Comparison of ENCODE assay signal across 9 cellular contexts in the genomic region with DNA sequence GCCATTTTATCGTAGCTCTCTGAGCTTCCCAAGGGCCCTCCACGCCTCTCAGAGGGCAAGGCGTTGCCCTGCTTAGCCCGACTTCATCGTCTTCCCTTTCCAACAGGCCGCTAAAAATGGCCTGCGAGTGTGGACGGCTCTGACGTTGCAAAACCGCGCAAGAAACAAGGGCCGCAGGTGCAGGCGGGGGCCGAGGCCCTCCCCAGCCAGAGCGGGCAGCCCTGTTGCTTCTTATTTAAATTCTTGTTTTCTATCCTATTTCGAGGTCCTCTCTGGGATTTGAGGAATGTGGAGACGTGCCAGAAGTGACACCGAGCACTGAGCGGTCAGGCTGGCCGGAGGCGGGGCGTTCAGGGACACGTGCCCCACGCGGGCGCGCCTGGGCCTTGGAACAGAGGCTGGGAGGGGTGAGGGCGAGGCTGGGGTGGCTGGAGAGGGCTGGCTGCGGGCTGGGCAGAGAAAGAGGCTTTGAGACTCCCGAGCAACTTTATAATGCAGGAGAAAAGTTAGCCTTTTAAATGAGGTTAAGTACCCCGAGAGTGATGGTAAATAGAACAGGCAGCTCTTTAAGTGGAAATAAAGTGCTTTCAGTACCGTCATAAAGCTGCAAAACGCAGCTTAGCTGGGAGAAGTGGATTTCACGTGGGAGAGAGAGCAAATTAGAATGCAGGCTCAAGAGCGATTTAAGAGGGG.
DNase-seq lines count a peak whose midpoint lies in the region; ATAC-seq and TF ChIP-seq lines count a peak whose summit lies in the region.
"Had no signal": no experiment of that assay in that cellular context is flagged by ENCODE, and none has a peak within 500 bp of the region (broad histone marks: within the 10 kb centered on the region; RNA-seq: fewer than 3 reads in every experiment).

No MANE protein-coding gene starts in this region.

- intact Hi-C loops in thyroid gland (cut with DNase I), result no loop called here

- TF ChIP-seq CTCF in thyroid gland (IDR thresholded peaks at IDR 0.05), result no peak

- H3K27me3 ChIP-seq in thyroid gland, result no peaks in the 10 kb centered on the region

- WGBS in thyroid gland, 2 donors, result 6 to 9% methylated on average over 31 to 35 of the region's 35 CpGs

- H3K4me3 Mint-ChIP-seq in T-helper 2 cell treated with Interferon-gamma antibody and Interleukin-4, amounts not matched to agents 5 μg/mL and 100 μg/mL, for 36 hours, result no peak overlapping the region

- no peak for DNase-seq in T-helper 2 cell treated with Interferon-gamma antibody and Interleukin-4, amounts not matched to agents 5 μg/mL and 100 μg/mL, for 36 hours (ENCODE audit: low spot score)
- no peak for DNase-seq in T-helper 2 cell
- DNase-seq in erythroblast (lab: John Stamatoyannopoulos, UW), result peak; percentile 6 to 15
- DNase-seq in mesenteric fat pad (ENCODE audit: low spot score), result peak; percentile 95
- peak; percentile 97 for DNase-seq in thyroid gland
- no peak for DNase-seq in stimulated activated naive CD8-positive, alpha-beta T cell treated with anti-CD3 and anti-CD28 coated beads, Interleukin-15, Interleukin-2, amounts not matched to agents 100 U/mL and 50 U/mL, for 24 hours

- peak overlapping the region; percentile 80 to 90 (median 89) for H3K27ac ChIP-seq in thyroid gland
- H3K27ac ChIP-seq: C4-2B had no signal

- ATAC-seq in GM18870 (IDR thresholded peaks at IDR 0.05; ENCODE audit: unreplicated experiment) (no peak), GM18873 (IDR thresholded peaks at IDR 0.05; ENCODE audit: low FRiP score, unreplicated experiment) (no peak)
- ATAC-seq in stimulated activated naive CD8-positive, alpha-beta T cell treated with anti-CD3 and anti-CD28 coated beads, Interleukin-15, Interleukin-2, amounts not matched to agents 100 U/mL and 50 U/mL, for 24 hours, result no peak

- H3K4me1 Mint-ChIP-seq in T-helper 2 cell treated with Interferon-gamma antibody and Interleukin-4, amounts not matched to agents 5 μg/mL and 100 μg/mL, for 36 hours (ENCODE audit: low read depth), result peaks cover 31% of the 10 kb centered on the region

- peaks cover 54% of the 10 kb centered on the region for H3K36me3 Mint-ChIP-seq in T-helper 2 cell treated with Interferon-gamma antibody and Interleukin-4, amounts not matched to agents 5 μg/mL and 100 μg/mL, for 36 hours (ENCODE audit: low read depth)

- peaks cover 14% of the 10 kb centered on the region for H3K9me3 Mint-ChIP-seq in T-helper 2 cell treated with Interferon-gamma antibody and Interleukin-4, amounts not matched to agents 5 μg/mL and 100 μg/mL, for 36 hours

- peak overlapping the region; percentile 53 for H3K27ac Mint-ChIP-seq in T-helper 2 cell treated with Interferon-gamma antibody and Interleukin-4, amounts not matched to agents 5 μg/mL and 100 μg/mL, for 36 hours

- peaks cover 17 to 37% of the 10 kb centered on the region in 2 donors for H3K4me1 ChIP-seq in thyroid gland

- TF ChIP-seq POLR2A in erythroblast (IDR thresholded peaks at IDR 0.05; ENCODE audit: low read length) (no peak), thyroid gland (IDR thresholded peaks at IDR 0.05) (peak in 1 of 2 donors; percentile 67)

- no peaks in the 10 kb centered on the region for H3K36me3 ChIP-seq in thyroid gland

- H3K27me3 Mint-ChIP-seq in T-helper 2 cell treated with Interferon-gamma antibody and Interleukin-4, amounts not matched to agents 5 μg/mL and 100 μg/mL, for 36 hours (ENCODE audit: low read depth), result no peaks in the 10 kb centered on the region

- H3K9me3 ChIP-seq in thyroid gland, result no peaks in the 10 kb centered on the region

- H3K4me3 ChIP-seq in thyroid gland (replicated peaks in 1 of 3), result peak overlapping the region in 2 of 3 donors; percentile 6 to 10

Comparison
In these comparisons a context has a peak if more than half of its experiments do, and no peak if none do; other contexts are left out.
1. DNase-seq: peak in erythroblast (2 of 2), mesenteric fat pad (single experiment) and thyroid gland (2 of 2); none in T-helper 2 cell treated with Interferon-gamma antibody and Interleukin-4, amounts not matched to agents 5 μg/mL and 100 μg/mL, for 36 hours (single experiment), T-helper 2 cell (0 of 5) and stimulated activated naive CD8-positive, alpha-beta T cell treated with anti-CD3 and anti-CD28 coated beads, Interleukin-15, Interleukin-2, amounts not matched to agents 100 U/mL and 50 U/mL, for 24 hours (single experiment).